1 cellular context compared by ENCODE assay signal in the genomic region with DNA sequence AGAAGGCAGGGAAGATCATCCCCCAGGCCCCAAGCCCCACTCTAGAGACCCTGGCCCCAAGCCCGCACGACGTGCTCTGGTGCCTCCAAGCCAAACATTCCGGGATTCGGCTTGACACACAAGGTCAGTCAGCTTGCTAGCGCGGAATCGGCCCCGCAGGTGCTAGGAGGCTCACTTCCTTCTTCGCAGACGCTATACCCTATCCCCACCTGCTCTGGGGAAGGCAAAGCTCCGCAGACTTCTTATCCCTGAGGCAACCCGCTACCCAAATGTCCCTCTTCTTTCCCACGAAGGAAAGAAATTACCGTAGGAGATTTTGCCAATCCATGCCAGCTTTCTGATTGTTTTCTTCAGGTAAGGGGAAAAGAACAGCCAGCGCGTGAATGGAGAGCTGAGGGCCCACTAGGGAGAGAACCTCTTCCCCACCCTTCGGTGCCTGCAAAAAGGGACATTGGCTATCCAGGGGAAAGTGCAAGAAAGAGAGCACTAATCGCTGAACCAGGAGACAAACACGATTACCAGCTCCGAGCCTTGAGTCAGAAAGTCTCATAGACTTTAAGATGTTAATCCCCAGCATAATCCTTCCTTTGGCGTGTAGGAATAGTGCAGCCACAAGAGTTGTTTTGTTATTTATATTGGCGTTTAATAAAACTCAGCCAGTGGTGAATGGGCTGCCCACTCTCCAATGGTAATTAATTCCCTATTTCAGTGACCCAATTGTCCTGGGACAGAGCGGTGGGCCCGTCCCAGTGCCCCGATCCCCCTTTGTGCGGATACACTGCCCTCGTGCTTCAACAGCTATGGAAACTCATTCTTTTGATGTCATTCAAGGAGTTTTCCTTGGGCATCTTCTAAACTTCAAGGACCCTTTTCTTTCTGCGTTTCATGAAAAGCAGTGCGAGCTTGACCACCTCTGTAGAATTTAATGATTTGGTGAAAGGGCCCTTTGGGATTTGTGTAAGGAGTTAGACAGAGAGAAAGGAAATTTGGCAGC.
TF ChIP-seq lines count a peak whose summit lies in the region.

No MANE protein-coding gene starts in this region.

TF ChIP-seq in HepG2, 621 proteins besides CTCF, POLR2A, EP300 and RAD21:
- TF ChIP-seq, protein P1, sequence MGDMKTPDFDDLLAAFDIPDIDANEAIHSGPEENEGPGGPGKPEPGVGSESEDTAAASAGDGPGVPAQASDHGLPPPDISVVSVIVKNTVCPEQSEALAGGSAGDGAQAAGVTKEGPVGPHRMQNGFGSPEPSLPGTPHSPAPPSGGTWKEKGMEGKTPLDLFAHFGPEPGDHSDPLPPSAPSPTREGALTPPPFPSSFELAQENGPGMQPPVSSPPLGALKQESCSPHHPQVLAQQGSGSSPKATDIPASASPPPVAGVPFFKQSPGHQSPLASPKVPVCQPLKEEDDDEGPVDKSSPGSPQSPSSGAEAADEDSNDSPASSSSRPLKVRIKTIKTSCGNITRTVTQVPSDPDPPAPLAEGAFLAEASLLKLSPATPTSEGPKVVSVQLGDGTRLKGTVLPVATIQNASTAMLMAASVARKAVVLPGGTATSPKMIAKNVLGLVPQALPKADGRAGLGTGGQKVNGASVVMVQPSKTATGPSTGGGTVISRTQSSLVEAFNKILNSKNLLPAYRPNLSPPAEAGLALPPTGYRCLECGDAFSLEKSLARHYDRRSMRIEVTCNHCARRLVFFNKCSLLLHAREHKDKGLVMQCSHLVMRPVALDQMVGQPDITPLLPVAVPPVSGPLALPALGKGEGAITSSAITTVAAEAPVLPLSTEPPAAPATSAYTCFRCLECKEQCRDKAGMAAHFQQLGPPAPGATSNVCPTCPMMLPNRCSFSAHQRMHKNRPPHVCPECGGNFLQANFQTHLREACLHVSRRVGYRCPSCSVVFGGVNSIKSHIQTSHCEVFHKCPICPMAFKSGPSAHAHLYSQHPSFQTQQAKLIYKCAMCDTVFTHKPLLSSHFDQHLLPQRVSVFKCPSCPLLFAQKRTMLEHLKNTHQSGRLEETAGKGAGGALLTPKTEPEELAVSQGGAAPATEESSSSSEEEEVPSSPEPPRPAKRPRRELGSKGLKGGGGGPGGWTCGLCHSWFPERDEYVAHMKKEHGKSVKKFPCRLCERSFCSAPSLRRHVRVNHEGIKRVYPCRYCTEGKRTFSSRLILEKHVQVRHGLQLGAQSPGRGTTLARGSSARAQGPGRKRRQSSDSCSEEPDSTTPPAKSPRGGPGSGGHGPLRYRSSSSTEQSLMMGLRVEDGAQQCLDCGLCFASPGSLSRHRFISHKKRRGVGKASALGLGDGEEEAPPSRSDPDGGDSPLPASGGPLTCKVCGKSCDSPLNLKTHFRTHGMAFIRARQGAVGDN (CRISPR knock-in tag; IDR thresholded peaks at IDR 0.05), result peak; percentile 10; the same call in 1 of the 2 replicates
- no peak for TF ChIP-seq ZNF17 (CRISPR knock-in tag; IDR thresholded peaks at IDR 0.05)
